ENCODE assay signal across 8 cellular contexts in the genomic region with DNA sequence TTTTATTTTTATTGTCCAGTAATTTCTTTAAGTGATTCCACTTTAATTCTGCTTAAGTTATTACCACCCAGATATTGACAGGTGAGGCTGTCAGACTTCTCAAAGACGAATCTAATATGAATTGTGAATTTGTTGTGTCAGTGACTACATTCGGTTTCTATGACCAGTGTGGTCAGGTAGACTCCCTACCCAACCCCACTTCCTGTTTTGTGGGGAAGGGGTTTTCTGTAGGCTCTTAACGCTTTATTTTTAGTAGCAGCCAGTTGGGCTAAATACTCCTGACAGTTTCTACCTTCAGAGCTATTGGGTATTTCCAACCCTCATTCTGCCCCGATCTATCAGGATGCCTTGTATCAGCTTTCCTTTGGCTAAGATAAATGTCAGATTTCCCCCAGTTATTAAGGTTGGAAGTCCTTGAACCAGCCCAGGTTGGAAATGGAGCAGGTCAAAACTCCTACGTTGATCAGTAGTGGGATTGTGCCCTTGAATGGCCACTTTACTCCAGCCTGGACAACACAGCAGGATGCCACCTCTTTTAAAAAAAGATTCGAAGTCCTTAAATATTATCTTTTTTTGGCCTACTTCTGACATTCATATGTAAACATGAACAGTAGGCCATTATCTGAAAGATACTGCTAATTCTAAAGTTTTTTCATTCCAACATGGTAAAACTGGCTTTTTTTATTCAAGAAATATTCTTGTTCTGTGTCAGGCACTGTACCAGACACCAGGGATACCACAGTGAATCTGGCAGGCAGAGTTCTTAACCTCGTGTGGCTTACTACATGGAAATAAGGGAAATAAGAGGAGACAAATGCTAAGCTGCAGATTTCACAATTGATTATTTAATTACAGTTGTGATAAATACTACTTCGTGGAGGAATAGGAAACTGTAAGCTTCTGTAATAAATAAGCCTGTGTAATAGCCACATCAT.
DNase-seq lines count a peak whose midpoint lies in the region; ATAC-seq and TF ChIP-seq lines count a peak whose summit lies in the region.

No MANE protein-coding gene starts in this region.

- 97% methylated on average over 8 of the region's 8 CpGs for WGBS in hepatocyte (ENCODE audit: low lambda C conversion rate, missing lambda C conversion rate)

- H3K4me1 ChIP-seq in gastrocnemius medialis, result peaks cover 13 to 15% of the 10 kb centered on the region in 2 donors
- H3K4me1 ChIP-seq in hepatocyte (ENCODE audit: insufficient read depth), result no peaks in the 10 kb centered on the region

- H3K27me3 Mint-ChIP-seq in memory B cell, result no peaks in the 10 kb centered on the region

- H3K9me2 ChIP-seq in hepatocyte (replicated peaks; ENCODE audit: insufficient read depth), result no peaks in the 10 kb centered on the region

- in situ Hi-C loops in gastrocnemius medialis (cut with MboI; ENCODE audit: low sequenced_read_pairs in 4 of 4), result no loop called here

- peaks cover 0 to 21% of the 10 kb centered on the region in 2 donors for H3K36me3 ChIP-seq in gastrocnemius medialis
- no peaks in the 10 kb centered on the region for H3K36me3 ChIP-seq in hepatocyte (replicated peaks; ENCODE audit: insufficient read depth, low read depth)
- H3K36me3 ChIP-seq in MG63, result peaks cover 14% of the 10 kb centered on the region

- H3K4me3 Mint-ChIP-seq in memory B cell, result peak overlapping the region; percentile 22

- peaks cover 30% of the 10 kb centered on the region for H3K4me1 Mint-ChIP-seq in memory B cell

- H4K20me1 ChIP-seq in hepatocyte (ENCODE audit: insufficient read depth, poor library complexity, severe bottlenecking), result no peaks in the 10 kb centered on the region

- intact Hi-C loops in gastrocnemius medialis (cut with DNase I; ENCODE audit: low total_unique reads), result no loop called here

- DNase-seq in HL-60 (ENCODE audit: low read depth in 1 of 2, low spot score in 1 of 2), result peak in 1 of 2 experiments; percentile 9
- peak; percentile 18 to 53 for DNase-seq in memory B cell (ENCODE audit: low spot score in 2 of 2)
- DNase-seq in gastrocnemius medialis, result no peak
- DNase-seq in hepatocyte (ENCODE audit: low spot score), result no peak
- DNase-seq in MG63, result no peak
- DNase-seq in HuH-7 (ENCODE audit: low spot score), result no peak

- H3K9me3 ChIP-seq in gastrocnemius medialis (no peaks in the 10 kb centered on the region), hepatocyte (ENCODE audit: low read depth) (no peaks in the 10 kb centered on the region), MG63 (no peaks in the 10 kb centered on the region)

- peak overlapping the region; percentile 90 for H3K27ac Mint-ChIP-seq in memory B cell

- peaks cover 29% of the 10 kb centered on the region for H3K36me3 Mint-ChIP-seq in memory B cell

- ATAC-seq in GM18519 (IDR thresholded peaks at IDR 0.05; ENCODE audit: low FRiP score, unreplicated experiment) (peak; percentile 65), GM21576 (IDR thresholded peaks at IDR 0.05; ENCODE audit: unreplicated experiment) (peak; percentile 83), memory B cell (ENCODE audit: low read depth) (peak; percentile 96), gastrocnemius medialis (no peak)

- TF ChIP-seq CTCF in HL-60 (IDR thresholded peaks at IDR 0.05; ENCODE audit: insufficient read depth, low read length), result no peak
- TF ChIP-seq CTCF in gastrocnemius medialis (IDR thresholded peaks at IDR 0.05 in 4 of 5, conservative IDR thresholded peaks at IDR 0.05 in 1 of 5), result no peak
- no peak for TF ChIP-seq CTCF in hepatocyte (IDR thresholded peaks at IDR 0.05; ENCODE audit: poor library complexity)

- no peak overlapping the region for H2AFZ ChIP-seq in hepatocyte

- no peaks in the 10 kb centered on the region for H3K9me3 Mint-ChIP-seq in memory B cell

- TF ChIP-seq POLR2A in gastrocnemius medialis (IDR thresholded peaks at IDR 0.05), result no peak

- H3K4me2 ChIP-seq in hepatocyte, result no peak overlapping the region

- H3K4me3 ChIP-seq in HL-60 (replicated peaks; ENCODE audit: insufficient read depth, low read length) (no peak overlapping the region), gastrocnemius medialis (no peak overlapping the region), hepatocyte (no peak overlapping the region), MG63 (no peak overlapping the region)

- H3K27me3 ChIP-seq in HL-60 (ENCODE audit: insufficient read depth, poor library complexity, severe bottlenecking), result no peaks in the 10 kb centered on the region
- H3K27me3 ChIP-seq in gastrocnemius medialis, result no peaks in the 10 kb centered on the region
- H3K27me3 ChIP-seq in hepatocyte, result no peaks in the 10 kb centered on the region
- no peaks in the 10 kb centered on the region for H3K27me3 ChIP-seq in MG63

- no peaks in the 10 kb centered on the region for H3K79me2 ChIP-seq in hepatocyte

- H3K27ac ChIP-seq in HL-60 (replicated peaks) (0 out of 2 replicates have a peak overlapping the region, but pooled peaks have one; percentile 7), gastrocnemius medialis (no peak overlapping the region), hepatocyte (no peak overlapping the region)

Comparison
In these comparisons a context has a peak if more than half of its experiments do, and no peak if none do; other contexts are left out.
1. ATAC-seq: peak in GM18519 (single experiment), GM21576 (single experiment) and memory B cell (single experiment); none in gastrocnemius medialis (0 of 2).
2. DNase-seq: peak in memory B cell (2 of 2); none in gastrocnemius medialis (0 of 2), hepatocyte (single experiment), MG63 (single experiment) and HuH-7 (single experiment).